In genomic region chr19:19224852-19225494, GRCh38 we compare ENCODE assay signal across 8 cellular contexts. TPM values are rescaled to one million over a fixed set of nuclear protein-coding genes. Genes with fewer than 3 reads are reported as not detected.
DNase-seq lines count a peak whose midpoint lies in the region; ATAC-seq and TF ChIP-seq lines count a peak whose summit lies in the region.

No MANE protein-coding gene starts in this region.

- H3K36me3 ChIP-seq in HUES48 (ENCODE audit: control insufficient read depth, insufficient read depth, low read length) (no peaks in the 10 kb centered on the region), SK-N-MC (ENCODE audit: insufficient read depth, low read length) (no peaks in the 10 kb centered on the region), gastrocnemius medialis (no peaks in the 10 kb centered on the region)

- peak overlapping the region; percentile 59 for H3K4me3 ChIP-seq in HUES48 (ENCODE audit: low read depth, low read length)
- H3K4me3 ChIP-seq in SK-N-MC: peak overlapping the region; percentile 57
- peak overlapping the region; percentile 23 to 38 (median 27) for H3K4me3 ChIP-seq in gastrocnemius medialis

- in situ Hi-C loops in gastrocnemius medialis (cut with MboI; ENCODE audit: low sequenced_read_pairs in 4 of 4): no loop called here

- H3K9ac ChIP-seq in HUES48 (ENCODE audit: low read depth, low read length): no peak overlapping the region
- no peak overlapping the region for H3K9ac ChIP-seq in SK-N-MC (ENCODE audit: insufficient read length)

- no peaks in the 10 kb centered on the region for H3K9me3 ChIP-seq in HUES48 (ENCODE audit: control insufficient read depth, insufficient read depth, low read length)
- no peaks in the 10 kb centered on the region for H3K9me3 ChIP-seq in SK-N-MC (ENCODE audit: low read depth, low read length)
- H3K9me3 ChIP-seq in gastrocnemius medialis: no peaks in the 10 kb centered on the region

- DNase-seq in DMS153 (lab: John Stamatoyannopoulos, UW) (peak; percentile 85), SK-N-MC (ENCODE audit: low read depth, low spot score) (no peak), left ventricle myocardium superior (peak; percentile 67), gastrocnemius medialis (no peak), amniotic stem cell (lab: John Stamatoyannopoulos, UW) (no peak)
- peak; percentile 78 for DNase-seq in activated naive CD4-positive, alpha-beta T cell treated with anti-CD3 and anti-CD28 coated beads, Interleukin-2, amount 50 U/mL, for 16 hours

- H3K27ac ChIP-seq in HUES48 (ENCODE audit: low read depth, low read length): no peak overlapping the region
- no peak overlapping the region for H3K27ac ChIP-seq in SK-N-MC
- H3K27ac ChIP-seq in gastrocnemius medialis: no peak overlapping the region

- peak in 4 of 5 experiments; percentile 38 to 45 (median 42) for TF ChIP-seq CTCF in gastrocnemius medialis (IDR thresholded peaks at IDR 0.05 in 4 of 5, conservative IDR thresholded peaks at IDR 0.05 in 1 of 5)

- intact Hi-C loops in left ventricle myocardium superior (cut with micrococcal nuclease): no loop called here
- intact Hi-C loops in gastrocnemius medialis (cut with DNase I; ENCODE audit: low total_unique reads): no loop called here

- ATAC-seq in left ventricle myocardium superior: peak; percentile 63
- peak in 1 of 2 donors; percentile 39 for ATAC-seq in gastrocnemius medialis
- no peak for ATAC-seq in HG03025 (IDR thresholded peaks at IDR 0.05; ENCODE audit: low FRiP score, unreplicated experiment)

- H3K27me3 ChIP-seq in HUES48 (ENCODE audit: control insufficient read depth, insufficient read depth, low read length): peaks cover 31% of the 10 kb centered on the region
- H3K27me3 ChIP-seq in gastrocnemius medialis: peaks cover 36 to 53% (median 51%) of the 10 kb centered on the region in 3 donors

- TF ChIP-seq POLR2A in gastrocnemius medialis (IDR thresholded peaks at IDR 0.05): no peak

- H3K4me1 ChIP-seq in HUES48 (ENCODE audit: control insufficient read depth, insufficient read depth, low read length) (no peaks in the 10 kb centered on the region), gastrocnemius medialis (no peaks in the 10 kb centered on the region)

RNA-seq across cellular contexts. Expression of gene NCAN, which starts 13.2 kb away (rescaled TPM):
- not detected for total RNA-seq in left ventricle myocardium superior
- not detected for total RNA-seq in gastrocnemius medialis

RNA-seq across cellular contexts. Expression of gene NR2C2AP, which starts 21.8 kb away (rescaled TPM):
- 5.5 TPM for total RNA-seq in left ventricle myocardium superior
- 10 to 100 TPM in 2 of 4 donors, 1 to 10 TPM in 2; 4.7 to 19.0 (median 11.5) TPM for total RNA-seq in gastrocnemius medialis

RNA-seq across cellular contexts. Expression of gene RFXANK, which starts 32.9 kb away (rescaled TPM):
- total RNA-seq in left ventricle myocardium superior (38.4 TPM), gastrocnemius medialis (10 to 100 TPM; 25.5 to 44.1 (median 35.1) TPM)

RNA-seq across cellular contexts. Expression of gene BORCS8, which starts 33.0 kb away (rescaled TPM):
- total RNA-seq in left ventricle myocardium superior: 16.4 TPM
- total RNA-seq in gastrocnemius medialis: 10 to 100 TPM; 11.2 to 17.2 (median 13.3) TPM

RNA-seq across cellular contexts. Expression of gene TM6SF2, which starts 48.1 kb away (rescaled TPM):
- total RNA-seq in left ventricle myocardium superior: 0.30 TPM
- under 1 TPM in 2 of 4 donors, not detected in 2; 0.70 to 0.98 TPM for total RNA-seq in gastrocnemius medialis

Comparison
In these comparisons a context has a peak if more than half of its experiments do, and no peak if none do; other contexts are left out.
1. DNase-seq: peak in DMS153 (single experiment), activated naive CD4-positive, alpha-beta T cell treated with anti-CD3 and anti-CD28 coated beads, Interleukin-2, amount 50 U/mL, for 16 hours (single experiment) and left ventricle myocardium superior (single experiment); none in SK-N-MC (single experiment), gastrocnemius medialis (0 of 2) and amniotic stem cell (single experiment).
2. Peak in every context shown above with its lines, with median percentiles within 50 percentile points of each other: H3K4me3 ChIP-seq.